Comparison of ENCODE assay signal across 16 cellular contexts in genomic region chr4:112069110-112069509, GRCh38.
DNase-seq lines count a peak whose midpoint lies in the region; ATAC-seq and TF ChIP-seq lines count a peak whose summit lies in the region.
"Had no signal": no experiment of that assay in that cellular context is flagged by ENCODE, and none has a peak within 500 bp of the region (broad histone marks: within the 10 kb centered on the region; RNA-seq: fewer than 3 reads in every experiment).

No MANE protein-coding gene starts in this region.

- peaks cover 10% of the 10 kb centered on the region for H3K27me3 Mint-ChIP-seq in activated CD4-positive, alpha-beta T cell treated with anti-CD3 and anti-CD28 coated beads for 36 hours

- H2AFZ ChIP-seq in PC-3 (ENCODE audit: low read length), result no peak overlapping the region
- no peak overlapping the region for H2AFZ ChIP-seq in mammary epithelial cell (ENCODE audit: low read depth, low read length)

- no peaks in the 10 kb centered on the region for H4K20me1 ChIP-seq in PC-3 (ENCODE audit: low read length)
- H4K20me1 ChIP-seq in mammary epithelial cell (ENCODE audit: insufficient read depth, low read length), result no peaks in the 10 kb centered on the region

- dilution Hi-C loops in mammary epithelial cell (cut with HindIII; ENCODE audit: low sequenced_read_pairs), result no loop called here

- no peaks in the 10 kb centered on the region for H3K27me3 ChIP-seq in PC-3 (ENCODE audit: low read length)
- no peaks in the 10 kb centered on the region for H3K27me3 ChIP-seq in mammary epithelial cell (ENCODE audit: insufficient read depth, low read length)

- no peaks in the 10 kb centered on the region for H3K36me3 Mint-ChIP-seq in activated CD4-positive, alpha-beta T cell treated with anti-CD3 and anti-CD28 coated beads for 36 hours (ENCODE audit: low read depth)
- H3K36me3 Mint-ChIP-seq: CD4-positive, CD25-positive, alpha-beta regulatory T cell had no signal

- 69% methylated on average over 2 of the region's 2 CpGs for WGBS in mammary epithelial cell (ENCODE audit: low coverage, missing lambda C conversion rate)

- H3K9ac ChIP-seq in PC-3 (ENCODE audit: low read length), result no peak overlapping the region
- no peak overlapping the region for H3K9ac ChIP-seq in mammary epithelial cell (ENCODE audit: insufficient read depth, low read length)

- CTCF ChIA-PET in PC-3 (lab: Charles Lee), result no interaction called here
- CTCF ChIA-PET in mammary epithelial cell (lab: Charles Lee; ENCODE audit: low non-redundant PET), result no interaction called here
- CTCF ChIA-PET in activated CD4-positive, alpha-beta T cell treated with anti-CD3 and anti-CD28 coated beads for 36 hours (lab: Charles Lee), result no interaction called here

- H3K27ac Mint-ChIP-seq in activated CD4-positive, alpha-beta T cell treated with anti-CD3 and anti-CD28 coated beads for 36 hours, result no peak overlapping the region
- H3K27ac Mint-ChIP-seq: CD4-positive, CD25-positive, alpha-beta regulatory T cell had no signal

- TF ChIP-seq CTCF in PC-3 (conservative IDR thresholded peaks at IDR 0.05; ENCODE audit: low read depth, low read length) (no peak), mammary epithelial cell (conservative IDR thresholded peaks at IDR 0.05 in 1 of 2, IDR thresholded peaks at IDR 0.05 in 1 of 2; ENCODE audit: extremely low read depth in 1 of 2, insufficient read depth in 1 of 2, low read depth in 1 of 2, low read length in 2 of 2) (no peak), fibroblast of the aortic adventitia (IDR thresholded peaks at IDR 0.05; ENCODE audit: insufficient read depth, low read length) (no peak)

- H3K27ac ChIP-seq in PC-3 (ENCODE audit: low read length) (no peak overlapping the region), mammary epithelial cell (ENCODE audit: insufficient read depth, low read depth, low read length) (peak overlapping the region; percentile 14)
- H3K27ac ChIP-seq: SK-N-MC had no signal

- no peak overlapping the region for H3K4me2 ChIP-seq in PC-3 (ENCODE audit: low read length)
- H3K4me2 ChIP-seq in mammary epithelial cell (ENCODE audit: insufficient read depth, low read depth, low read length), result no peak overlapping the region

- no peaks in the 10 kb centered on the region for H3K9me2 ChIP-seq in PC-3 (replicated peaks; ENCODE audit: low read length)

- H3K4me3 Mint-ChIP-seq in activated CD4-positive, alpha-beta T cell treated with anti-CD3 and anti-CD28 coated beads for 36 hours, result no peak overlapping the region
- H3K4me3 Mint-ChIP-seq: CD4-positive, CD25-positive, alpha-beta regulatory T cell had no signal

- H3K79me2 ChIP-seq in PC-3 (ENCODE audit: low read length) (no peaks in the 10 kb centered on the region), mammary epithelial cell (ENCODE audit: insufficient read depth, low read length) (no peaks in the 10 kb centered on the region)

- DNase-seq in GM03348 (ENCODE audit: low spot score), result peak; percentile 12
- DNase-seq in PC-3, result peak; percentile 23
- peak; percentile 39 for DNase-seq in mammary epithelial cell
- DNase-seq in fibroblast of the aortic adventitia (ENCODE audit: low read depth), result peak; percentile 38
- no peak for DNase-seq in COLO668 (lab: John Stamatoyannopoulos, UW; ENCODE audit: unreplicated experiment)
- DNase-seq in HuH-7.5 (ENCODE audit: low spot score), result no peak
- no peak for DNase-seq in GDM1 (lab: John Stamatoyannopoulos, UW)
- no peak for DNase-seq in activated CD4-positive, alpha-beta T cell treated with anti-CD3 and anti-CD28 coated beads for 36 hours
- DNase-seq: CD4-positive, CD25-positive, alpha-beta regulatory T cell; DMS79 treated with DMSO at 0.1 percent for 48 hours; H7; NCI-H345; NCI-H69; NK-92 treated with Interleukin-12 subunit alpha and Interleukin-12 subunit beta, amount 100 ng/mL, for 24 hours; OCI-M1 had no signal

- no peaks in the 10 kb centered on the region for H3K36me3 ChIP-seq in PC-3 (ENCODE audit: low read depth, low read length)
- H3K36me3 ChIP-seq in mammary epithelial cell (ENCODE audit: insufficient read depth, low read length), result no peaks in the 10 kb centered on the region

- no peak for ATAC-seq in PC-3
- no peak for ATAC-seq in activated CD4-positive, alpha-beta T cell treated with anti-CD3 and anti-CD28 coated beads for 36 hours

- no TSS peak for BruUV-seq in PC-3 (replicated peaks; lab: Mats Ljungman, UMichigan)
- no TSS peak for BruUV-seq in mammary epithelial cell (replicated peaks; lab: Mats Ljungman, UMichigan)

- no peaks in the 10 kb centered on the region for H3K4me1 Mint-ChIP-seq in activated CD4-positive, alpha-beta T cell treated with anti-CD3 and anti-CD28 coated beads for 36 hours
- H3K4me1 Mint-ChIP-seq: CD4-positive, CD25-positive, alpha-beta regulatory T cell had no signal

- POLR2A ChIA-PET in PC-3 (lab: Charles Lee; ENCODE audit: unreplicated experiment), result no interaction called here
- POLR2A ChIA-PET in activated CD4-positive, alpha-beta T cell treated with anti-CD3 and anti-CD28 coated beads for 36 hours (lab: Charles Lee), result no interaction called here

- H3F3A ChIP-seq in PC-3 (ENCODE audit: low read length, unreplicated experiment), result no peaks in the 10 kb centered on the region

- intact Hi-C loops in PC-3 (cut with micrococcal nuclease), result no loop called here
- intact Hi-C loops in mammary epithelial cell (cut with micrococcal nuclease), result loop anchor here (10.0 kb wide), 1 partner anchor 424 kb away; no protein-coding TSS in a partner anchor
- intact Hi-C loops in activated CD4-positive, alpha-beta T cell treated with anti-CD3 and anti-CD28 coated beads for 36 hours (cut with DNase I, micrococcal nuclease), result no loop called here

- in situ Hi-C loops in mammary epithelial cell (cut with MboI; ENCODE audit: low sequenced_read_pairs in 2 of 2), result no loop called here

- H3K9me3 Mint-ChIP-seq in activated CD4-positive, alpha-beta T cell treated with anti-CD3 and anti-CD28 coated beads for 36 hours (ENCODE audit: low read depth), result peaks cover 4% of the 10 kb centered on the region

- no peaks in the 10 kb centered on the region for H3K9me3 ChIP-seq in PC-3 (ENCODE audit: low read length)
- no peaks in the 10 kb centered on the region for H3K9me3 ChIP-seq in mammary epithelial cell (replicated peaks; ENCODE audit: insufficient read depth, low read length)

- H3K4me3 ChIP-seq in PC-3 (ENCODE audit: low read length) (no peak overlapping the region), mammary epithelial cell (replicated peaks in 1 of 3; ENCODE audit: insufficient read depth in 1 of 3, low read depth in 2 of 3, low read length in 3 of 3) (no peak overlapping the region), fibroblast of the aortic adventitia (ENCODE audit: low read depth, low read length) (no peak overlapping the region)
- H3K4me3 ChIP-seq: SK-N-MC had no signal

- H3K4me1 ChIP-seq in PC-3 (ENCODE audit: insufficient read depth, low read length) (no peaks in the 10 kb centered on the region; the same call in 1 of the 2 replicates), mammary epithelial cell (ENCODE audit: insufficient read depth, low read length) (no peaks in the 10 kb centered on the region)

Comparison
In these comparisons a context has a peak if more than half of its experiments do, and no peak if none do; other contexts are left out.
1. DNase-seq: peak in GM03348 (single experiment), PC-3 (single experiment), mammary epithelial cell (single experiment) and fibroblast of the aortic adventitia (single experiment); none in COLO668 (single experiment), HuH-7.5 (single experiment), GDM1 (single experiment) and activated CD4-positive, alpha-beta T cell treated with anti-CD3 and anti-CD28 coated beads for 36 hours (single experiment).